Comparison of ENCODE assay signal across 9 cellular contexts in the genomic region with DNA sequence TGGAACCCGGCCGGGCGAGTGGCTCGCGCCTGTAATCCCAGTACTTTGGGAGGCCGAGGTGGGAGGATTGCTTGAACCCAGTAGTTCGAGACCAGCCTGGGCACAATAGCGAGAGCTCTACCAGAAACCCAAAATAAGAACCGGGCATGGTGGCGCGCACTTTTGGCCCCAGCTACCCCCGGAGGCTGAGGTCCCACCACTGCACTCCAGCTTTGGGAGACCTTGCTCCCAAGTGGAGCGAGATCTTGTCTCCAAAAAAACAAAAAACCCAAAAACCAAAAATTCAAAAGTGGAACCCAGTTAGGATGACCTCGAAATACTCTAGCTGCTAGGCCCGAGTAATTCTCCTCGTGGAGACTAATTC. TPM values are rescaled to one million over a fixed set of nuclear protein-coding genes. Genes with fewer than 3 reads are reported as not detected.
DNase-seq lines count a peak whose midpoint lies in the region; ATAC-seq and TF ChIP-seq lines count a peak whose summit lies in the region.
"Had no signal": no experiment of that assay in that cellular context is flagged by ENCODE, and none has a peak within 500 bp of the region (broad histone marks: within the 10 kb centered on the region; RNA-seq: fewer than 3 reads in every experiment).

No MANE protein-coding gene starts in this region.

- TF ChIP-seq POLR2A in body of pancreas (IDR thresholded peaks at IDR 0.05) (no peak), uterus (IDR thresholded peaks at IDR 0.05) (no peak)

- peak overlapping the region; percentile 79 to 99 (median 95) for H3K4me3 ChIP-seq in heart right ventricle
- peak overlapping the region; percentile 87 to 95 for H3K4me3 ChIP-seq in body of pancreas
- peak overlapping the region; percentile 96 to 98 for H3K4me3 ChIP-seq in mesenchymal stem cell (ENCODE audit: insufficient read depth in 1 of 2, low read depth in 1 of 2, low read length in 2 of 2)
- peak overlapping the region; percentile 86 to 90 for H3K4me3 ChIP-seq in uterus

- H3K4me2 ChIP-seq in mesenchymal stem cell (ENCODE audit: low read length, poor library complexity, severe bottlenecking): peak overlapping the region; percentile 92

- WGBS in heart right ventricle, 2 donors: 32 to 33% methylated on average over 16 of the region's 16 CpGs
- WGBS in body of pancreas, 2 donors: 22 to 28% methylated on average over 16 of the region's 16 CpGs
- 47% methylated on average over 16 of the region's 16 CpGs for WGBS in mesenchymal stem cell

- H2BK5ac ChIP-seq in mesenchymal stem cell (ENCODE audit: low read depth, low read length, poor library complexity, severe bottlenecking): no peak overlapping the region

- peak overlapping the region; percentile 95 for H4K8ac ChIP-seq in mesenchymal stem cell (ENCODE audit: low read length)

- no peak for ATAC-seq in heart right ventricle
- no peak for ATAC-seq in Right ventricle myocardium inferior
- no peak for ATAC-seq in body of pancreas
- ATAC-seq in HG02798 (IDR thresholded peaks at IDR 0.05; ENCODE audit: poor library complexity, unreplicated experiment): no peak

- H4K91ac ChIP-seq in mesenchymal stem cell (ENCODE audit: low read length): peak overlapping the region; percentile 50

- H2AFZ ChIP-seq in mesenchymal stem cell (ENCODE audit: low read depth, low read length): no peak overlapping the region

- intact Hi-C loops in heart right ventricle (cut with DNase I) (loop anchor here in 1 of 10 donors (2.0 kb wide), 1 partner anchor 20 kb away; the partner anchor contains the start of gene RDH11), Right ventricle myocardium inferior (cut with DNase I) (loop anchor here (2.0 kb wide), 1 partner anchor 20 kb away; the partner anchor contains the start of gene RDH11), body of pancreas (cut with DNase I) (no loop called here), uterus (cut with DNase I; ENCODE audit: low total_unique reads) (no loop called here)

- H3K18ac ChIP-seq in mesenchymal stem cell (ENCODE audit: low read depth in 1 of 2, low read length in 2 of 2): peak overlapping the region in 1 of 2 experiments; percentile 94

- no peak overlapping the region for H2BK15ac ChIP-seq in mesenchymal stem cell (ENCODE audit: low read depth, poor library complexity, severe bottlenecking)

- H3K9ac ChIP-seq in mesenchymal stem cell (ENCODE audit: low read length): peak overlapping the region; percentile 94

- H3K27me3 ChIP-seq in heart right ventricle: no peaks in the 10 kb centered on the region
- H3K27me3 ChIP-seq in body of pancreas: no peaks in the 10 kb centered on the region
- no peaks in the 10 kb centered on the region for H3K27me3 ChIP-seq in mesenchymal stem cell (ENCODE audit: control insufficient read depth in 1 of 2, insufficient read depth in 1 of 2, low read length in 2 of 2)
- H3K27me3 ChIP-seq in uterus: no peaks in the 10 kb centered on the region

- H2BK120ac ChIP-seq in mesenchymal stem cell (ENCODE audit: low read depth, low read length): no peak overlapping the region

- peaks cover 7% of the 10 kb centered on the region for H3K79me1 ChIP-seq in mesenchymal stem cell (replicated peaks; ENCODE audit: low read length, poor library complexity, severe bottlenecking)

- H3K36me3 ChIP-seq in heart right ventricle: peaks cover 0 to 27% (median 9%) of the 10 kb centered on the region in 9 donors
- no peaks in the 10 kb centered on the region for H3K36me3 ChIP-seq in body of pancreas (replicated peaks in 1 of 2; ENCODE audit: insufficient read depth in 1 of 2, low read depth in 2 of 2)
- peaks cover 8 to 19% of the 10 kb centered on the region in 2 experiments for H3K36me3 ChIP-seq in mesenchymal stem cell (ENCODE audit: control insufficient read depth in 1 of 2, insufficient read depth in 2 of 2, low read depth in 1 of 2, low read length in 2 of 2)
- no peaks in the 10 kb centered on the region for H3K36me3 ChIP-seq in uterus

- H3K14ac ChIP-seq in mesenchymal stem cell (ENCODE audit: low read length in 2 of 2): no peak overlapping the region

- TF ChIP-seq CTCF in heart right ventricle (IDR thresholded peaks at IDR 0.05): no peak
- TF ChIP-seq CTCF in body of pancreas (IDR thresholded peaks at IDR 0.05): no peak
- no peak for TF ChIP-seq CTCF in uterus (IDR thresholded peaks at IDR 0.05)

- peak overlapping the region in 1 of 2 experiments; percentile 99 for H3K4ac ChIP-seq in mesenchymal stem cell (ENCODE audit: low read depth in 1 of 2, low read length in 2 of 2)

- H3K9me3 ChIP-seq in heart right ventricle: no peaks in the 10 kb centered on the region
- H3K9me3 ChIP-seq in body of pancreas: no peaks in the 10 kb centered on the region
- H3K9me3 ChIP-seq in mesenchymal stem cell (ENCODE audit: control insufficient read depth, low read length): no peaks in the 10 kb centered on the region
- H3K9me3 ChIP-seq in uterus: no peaks in the 10 kb centered on the region

- H3K4me1 ChIP-seq in heart right ventricle (peaks cover 7 to 34% (median 27%) of the 10 kb centered on the region in 9 donors), body of pancreas (peaks cover 36% of the 10 kb centered on the region), mesenchymal stem cell (ENCODE audit: control insufficient read depth, insufficient read depth, low read depth, low read length) (peaks cover 12% of the 10 kb centered on the region), uterus (peaks cover 4 to 13% of the 10 kb centered on the region in 2 donors)

- H3K23ac ChIP-seq in mesenchymal stem cell (ENCODE audit: low read length in 2 of 2): no peak overlapping the region

- H3K27ac ChIP-seq in heart right ventricle: peak overlapping the region; percentile 96 to 100 (median 100)
- H3K27ac ChIP-seq in body of pancreas: peak overlapping the region; percentile 95 to 100 (median 98)
- peak overlapping the region; percentile 79 for H3K27ac ChIP-seq in mesenchymal stem cell (ENCODE audit: low read length, poor library complexity, severe bottlenecking)
- peak overlapping the region; percentile 96 to 98 for H3K27ac ChIP-seq in uterus

- no peak for DNase-seq in heart right ventricle
- no peak for DNase-seq in Right ventricle myocardium inferior (ENCODE audit: missing footprints)
- DNase-seq in body of pancreas: no peak
- no peak for DNase-seq in mesenchymal stem cell
- no peak for DNase-seq in uterus
- no peak for DNase-seq in foreskin melanocyte
- DNase-seq in SIG-M5 (lab: John Stamatoyannopoulos, UW): no peak

- peak overlapping the region; percentile 27 for H2AK5ac ChIP-seq in mesenchymal stem cell (ENCODE audit: low read length, severe bottlenecking)

- no peak overlapping the region for H2BK12ac ChIP-seq in mesenchymal stem cell (ENCODE audit: low read length in 2 of 2)

RNA-seq across cellular contexts. Expression of gene VTI1B, which starts 0.8 kb away (rescaled TPM):
- 100 to 1,000 TPM; 110 to 153 (median 125) TPM for total RNA-seq in heart right ventricle
- polyA plus RNA-seq in heart right ventricle: 10 to 100 TPM; 64.7 to 88.2 TPM
- 114 TPM for total RNA-seq in Right ventricle myocardium inferior
- 10 to 100 TPM; 24.4 to 41.2 TPM for total RNA-seq in body of pancreas
- polyA plus RNA-seq in mesenchymal stem cell (2013, experiment 1 of 2): 72.5 TPM
- 79.1 TPM for polyA plus RNA-seq in mesenchymal stem cell (2013, experiment 2 of 2)
- 100 to 1,000 TPM in 1 of 4 donors, 10 to 100 TPM in 3; 39.0 to 333 (median 48.6) TPM for total RNA-seq in uterus

RNA-seq across cellular contexts. Expression of gene RDH11, which starts 20.4 kb away (rescaled TPM):
- total RNA-seq in heart right ventricle (10 to 100 TPM in 9 of 10 donors, 1 to 10 TPM in 1; 9.6 to 19.8 (median 14.7) TPM), Right ventricle myocardium inferior (14.3 TPM), body of pancreas (10 to 100 TPM; 19.4 to 26.2 TPM), uterus (10 to 100 TPM; 19.1 to 90.1 (median 39.0) TPM)
- polyA plus RNA-seq in heart right ventricle: 10 to 100 TPM; 19.2 to 22.3 TPM
- polyA plus RNA-seq in mesenchymal stem cell (2013, experiment 1 of 2): 114 TPM
- 119 TPM for polyA plus RNA-seq in mesenchymal stem cell (2013, experiment 2 of 2)

RNA-seq across cellular contexts. Expression of gene RDH12, which starts 26.5 kb away (rescaled TPM):
- total RNA-seq in heart right ventricle (under 1 TPM in 1 of 10 donors, not detected in 9; 0.14 TPM), Right ventricle myocardium inferior (not detected), body of pancreas (1 to 10 TPM; 2.0 to 3.6 TPM), uterus (not detected)
- not detected for polyA plus RNA-seq in heart right ventricle
- polyA plus RNA-seq in mesenchymal stem cell (2013, experiment 1 of 2): not detected
- 0.01 TPM for polyA plus RNA-seq in mesenchymal stem cell (2013, experiment 2 of 2)
- total RNA-seq: RPMI7951 had no signal

RNA-seq across cellular contexts. Expression of gene ARG2, which starts 55.5 kb away (rescaled TPM):
- total RNA-seq in heart right ventricle: 10 to 100 TPM in 1 of 10 donors, 1 to 10 TPM in 7, under 1 TPM in 2; 0.69 to 11.6 (median 1.5) TPM
- polyA plus RNA-seq in heart right ventricle: 10 to 100 TPM in 1 of 2 donors, under 1 TPM in 1; 0.22 to 42.4 TPM
- 1.3 TPM for total RNA-seq in Right ventricle myocardium inferior
- total RNA-seq in body of pancreas: 1 to 10 TPM; 3.6 to 4.6 TPM
- 3.6 TPM for polyA plus RNA-seq in mesenchymal stem cell (2013, experiment 1 of 2)
- 3.9 TPM for polyA plus RNA-seq in mesenchymal stem cell (2013, experiment 2 of 2)
- 1 to 10 TPM in 2 of 4 donors, under 1 TPM in 1, not detected in 1; 0.51 to 3.7 (median 2.8) TPM for total RNA-seq in uterus
